8 cellular contexts compared by ENCODE assay signal in the genomic region with DNA sequence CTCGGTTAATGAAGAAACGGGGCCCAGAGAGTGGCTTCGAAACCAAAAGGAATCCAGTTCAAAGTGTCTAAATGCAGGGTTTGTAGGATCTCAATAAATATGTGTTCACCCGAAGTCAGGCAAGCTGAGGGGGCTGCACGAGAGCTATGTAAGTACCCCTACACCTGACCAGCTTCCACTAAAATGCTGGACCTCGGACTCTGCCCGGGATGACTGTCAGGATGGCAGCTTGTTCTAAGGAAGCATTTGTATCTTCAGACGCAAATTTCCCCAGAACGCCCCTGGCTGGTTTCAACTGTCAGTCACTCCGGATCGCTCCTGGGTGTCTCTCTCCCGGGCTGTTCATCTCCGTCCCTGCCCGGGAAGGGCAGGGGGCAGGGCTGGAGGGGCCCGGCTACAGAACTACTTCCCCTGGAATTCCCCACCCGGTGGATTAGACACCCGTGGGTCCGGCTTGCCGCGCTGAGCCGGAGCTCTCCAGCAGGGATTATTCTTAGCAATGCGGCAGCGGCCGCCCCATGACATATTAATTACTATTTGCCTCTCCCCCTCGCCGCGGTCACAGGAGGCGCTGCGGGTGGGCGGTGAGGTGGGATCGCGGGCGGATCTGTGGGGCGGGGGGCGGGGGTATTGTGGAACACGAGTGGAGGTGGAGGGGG.
DNase-seq lines count a peak whose midpoint lies in the region; ATAC-seq and TF ChIP-seq lines count a peak whose summit lies in the region.

No MANE protein-coding gene starts in this region.

- DNase-seq in AG08396 (ENCODE audit: low spot score) (peak; percentile 32), NCI-H146 (lab: John Stamatoyannopoulos, UW) (peak; percentile 84), epithelial cell of proximal tubule (ENCODE audit: low read depth) (no peak), GF-D8 (lab: John Stamatoyannopoulos, UW) (no peak)
- DNase-seq in naive thymus-derived CD8-positive, alpha-beta T cell: no peak
- no peak for DNase-seq in activated T-helper 2 cell treated with anti-CD3 and anti-CD28 coated beads, Interferon-gamma antibody, Interleukin-2, Interleukin-4, amounts not matched to agents 10 μg/mL and 5 μg/mL and 100 μg/mL, durations not matched to agents 14 hours and 24 hours and 36 hours (ENCODE audit: low spot score)
- DNase-seq in activated CD4-positive, CD25-positive, alpha-beta regulatory T cell treated with anti-CD3 and anti-CD28 coated beads, Interleukin-2, amount 50 U/mL, for 72 hours: no peak
- DNase-seq in activated CD4-positive, alpha-beta memory T cell treated with anti-CD3 and anti-CD28 coated beads, Interleukin-2, amount 10 ng/mL, durations not matched to agents 7 days and 5 days: no peak

- H3K4me3 Mint-ChIP-seq in naive thymus-derived CD8-positive, alpha-beta T cell: peak overlapping the region in 7 of 10 donors; percentile 14 to 48 (median 39)
- no peak overlapping the region for H3K4me3 Mint-ChIP-seq in activated T-helper 2 cell treated with anti-CD3 and anti-CD28 coated beads, Interferon-gamma antibody, Interleukin-2, Interleukin-4, amounts not matched to agents 10 μg/mL and 5 μg/mL and 100 μg/mL, durations not matched to agents 14 hours and 24 hours and 36 hours (ENCODE audit: low read depth)
- no peak overlapping the region for H3K4me3 Mint-ChIP-seq in activated CD4-positive, alpha-beta memory T cell treated with anti-CD3 and anti-CD28 coated beads, Interleukin-2, amount 10 ng/mL, durations not matched to agents 7 days and 5 days

- peak overlapping the region; percentile 61 for H3K4me3 ChIP-seq in epithelial cell of proximal tubule (ENCODE audit: low read depth, low read length)

- TF ChIP-seq CTCF in epithelial cell of proximal tubule (conservative IDR thresholded peaks at IDR 0.05; ENCODE audit: low read depth, low read length): no peak

- H3K27ac Mint-ChIP-seq in naive thymus-derived CD8-positive, alpha-beta T cell: no peak overlapping the region
- no peak overlapping the region for H3K27ac Mint-ChIP-seq in activated T-helper 2 cell treated with anti-CD3 and anti-CD28 coated beads, Interferon-gamma antibody, Interleukin-2, Interleukin-4, amounts not matched to agents 10 μg/mL and 5 μg/mL and 100 μg/mL, durations not matched to agents 14 hours and 24 hours and 36 hours
- no peak overlapping the region for H3K27ac Mint-ChIP-seq in activated CD4-positive, alpha-beta memory T cell treated with anti-CD3 and anti-CD28 coated beads, Interleukin-2, amount 10 ng/mL, durations not matched to agents 7 days and 5 days

- no peak for ATAC-seq in naive thymus-derived CD8-positive, alpha-beta T cell

- POLR2A ChIA-PET in naive thymus-derived CD8-positive, alpha-beta T cell (lab: Charles Lee): no interaction called here
- POLR2A ChIA-PET in activated CD4-positive, alpha-beta memory T cell treated with anti-CD3 and anti-CD28 coated beads, Interleukin-2, amount 10 ng/mL, durations not matched to agents 7 days and 5 days (lab: Charles Lee): no interaction called here

- H3K9me3 Mint-ChIP-seq in naive thymus-derived CD8-positive, alpha-beta T cell: peaks cover 0 to 3% (median 0%) of the 10 kb centered on the region in 9 donors
- H3K9me3 Mint-ChIP-seq in activated T-helper 2 cell treated with anti-CD3 and anti-CD28 coated beads, Interferon-gamma antibody, Interleukin-2, Interleukin-4, amounts not matched to agents 10 μg/mL and 5 μg/mL and 100 μg/mL, durations not matched to agents 14 hours and 24 hours and 36 hours: no peaks in the 10 kb centered on the region
- H3K9me3 Mint-ChIP-seq in activated CD4-positive, alpha-beta memory T cell treated with anti-CD3 and anti-CD28 coated beads, Interleukin-2, amount 10 ng/mL, durations not matched to agents 7 days and 5 days: no peaks in the 10 kb centered on the region

- no peaks in the 10 kb centered on the region for H3K36me3 Mint-ChIP-seq in naive thymus-derived CD8-positive, alpha-beta T cell
- no peaks in the 10 kb centered on the region for H3K36me3 Mint-ChIP-seq in activated T-helper 2 cell treated with anti-CD3 and anti-CD28 coated beads, Interferon-gamma antibody, Interleukin-2, Interleukin-4, amounts not matched to agents 10 μg/mL and 5 μg/mL and 100 μg/mL, durations not matched to agents 14 hours and 24 hours and 36 hours (ENCODE audit: low read depth)
- H3K36me3 Mint-ChIP-seq in activated CD4-positive, alpha-beta memory T cell treated with anti-CD3 and anti-CD28 coated beads, Interleukin-2, amount 10 ng/mL, durations not matched to agents 7 days and 5 days (ENCODE audit: low read depth): peaks cover 2% of the 10 kb centered on the region

- H3K4me1 Mint-ChIP-seq in naive thymus-derived CD8-positive, alpha-beta T cell: peaks cover 5 to 15% (median 14%) of the 10 kb centered on the region in 4 donors
- H3K4me1 Mint-ChIP-seq in activated T-helper 2 cell treated with anti-CD3 and anti-CD28 coated beads, Interferon-gamma antibody, Interleukin-2, Interleukin-4, amounts not matched to agents 10 μg/mL and 5 μg/mL and 100 μg/mL, durations not matched to agents 14 hours and 24 hours and 36 hours (ENCODE audit: low read depth): peaks cover 3% of the 10 kb centered on the region
- H3K4me1 Mint-ChIP-seq in activated CD4-positive, alpha-beta memory T cell treated with anti-CD3 and anti-CD28 coated beads, Interleukin-2, amount 10 ng/mL, durations not matched to agents 7 days and 5 days: peaks cover 5% of the 10 kb centered on the region

- CTCF ChIA-PET in activated CD4-positive, alpha-beta memory T cell treated with anti-CD3 and anti-CD28 coated beads, Interleukin-2, amount 10 ng/mL, durations not matched to agents 7 days and 5 days (lab: Charles Lee): no interaction called here

- H3K27me3 Mint-ChIP-seq in naive thymus-derived CD8-positive, alpha-beta T cell: peaks cover 21 to 61% (median 55%) of the 10 kb centered on the region in 5 donors
- peaks cover 44% of the 10 kb centered on the region for H3K27me3 Mint-ChIP-seq in activated T-helper 2 cell treated with anti-CD3 and anti-CD28 coated beads, Interferon-gamma antibody, Interleukin-2, Interleukin-4, amounts not matched to agents 10 μg/mL and 5 μg/mL and 100 μg/mL, durations not matched to agents 14 hours and 24 hours and 36 hours (ENCODE audit: low read depth)
- H3K27me3 Mint-ChIP-seq in activated CD4-positive, alpha-beta memory T cell treated with anti-CD3 and anti-CD28 coated beads, Interleukin-2, amount 10 ng/mL, durations not matched to agents 7 days and 5 days: peaks cover 49% of the 10 kb centered on the region

- intact Hi-C loops in activated T-helper 2 cell treated with anti-CD3 and anti-CD28 coated beads, Interferon-gamma antibody, Interleukin-2, Interleukin-4, amounts not matched to agents 10 μg/mL and 5 μg/mL and 100 μg/mL, durations not matched to agents 14 hours and 24 hours and 36 hours (cut with micrococcal nuclease): loop anchor here (10.0 kb wide), 1 partner anchor 322 kb away; no protein-coding TSS in a partner anchor

Comparison
In these comparisons a context has a peak if more than half of its experiments do, and no peak if none do; other contexts are left out.
1. DNase-seq: peak in AG08396 (single experiment) and NCI-H146 (single experiment); none in epithelial cell of proximal tubule (single experiment), naive thymus-derived CD8-positive, alpha-beta T cell (0 of 10), activated T-helper 2 cell treated with anti-CD3 and anti-CD28 coated beads, Interferon-gamma antibody, Interleukin-2, Interleukin-4, amounts not matched to agents 10 μg/mL and 5 μg/mL and 100 μg/mL, durations not matched to agents 14 hours and 24 hours and 36 hours (single experiment), activated CD4-positive, CD25-positive, alpha-beta regulatory T cell treated with anti-CD3 and anti-CD28 coated beads, Interleukin-2, amount 50 U/mL, for 72 hours (single experiment), GF-D8 (single experiment) and activated CD4-positive, alpha-beta memory T cell treated with anti-CD3 and anti-CD28 coated beads, Interleukin-2, amount 10 ng/mL, durations not matched to agents 7 days and 5 days (single experiment).
2. H3K4me3 Mint-ChIP-seq: peak in naive thymus-derived CD8-positive, alpha-beta T cell (7 of 10); none in activated T-helper 2 cell treated with anti-CD3 and anti-CD28 coated beads, Interferon-gamma antibody, Interleukin-2, Interleukin-4, amounts not matched to agents 10 μg/mL and 5 μg/mL and 100 μg/mL, durations not matched to agents 14 hours and 24 hours and 36 hours (single experiment) and activated CD4-positive, alpha-beta memory T cell treated with anti-CD3 and anti-CD28 coated beads, Interleukin-2, amount 10 ng/mL, durations not matched to agents 7 days and 5 days (single experiment).